In the genomic region with DNA sequence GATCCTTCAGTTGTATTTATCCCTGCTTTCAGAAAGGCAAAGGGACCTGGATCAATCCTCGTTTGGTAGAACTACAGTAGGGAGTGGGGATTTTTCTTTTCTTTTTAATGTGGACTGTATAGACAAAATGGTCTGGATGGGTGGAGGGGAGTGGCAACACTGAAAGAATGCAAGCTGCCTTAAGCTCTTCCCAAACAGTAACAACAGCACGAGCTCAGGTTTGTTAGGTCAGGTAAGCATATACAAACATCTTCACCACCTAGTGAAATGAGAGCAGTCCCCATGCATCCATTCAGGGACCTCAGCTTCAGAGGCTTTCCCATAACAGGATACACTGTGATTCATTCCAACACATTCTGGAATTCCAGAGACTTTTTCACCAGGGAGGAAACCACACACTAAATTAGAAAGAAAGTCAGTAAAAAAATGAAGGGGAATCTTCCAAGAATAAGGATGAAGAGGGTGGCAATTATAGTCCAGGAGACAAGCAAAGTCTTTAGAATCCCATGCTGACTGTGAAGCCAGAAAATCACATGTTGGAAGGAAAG, we compare ENCODE assay signal across 1 cellular context.
TF ChIP-seq lines count a peak whose summit lies in the region.

No MANE protein-coding gene starts in this region.

TF ChIP-seq in endothelial cell of umbilical vein, 7 proteins besides CTCF, POLR2A, EP300 and RAD21:
- no peak for TF ChIP-seq GATA2 (IDR thresholded peaks at IDR 0.05; ENCODE audit: insufficient read depth, insufficient read length, low read depth, low read length)
- TF ChIP-seq MYC (IDR thresholded peaks at IDR 0.05; ENCODE audit: low read depth, low read length), result no peak
- TF ChIP-seq, protein P1, sequence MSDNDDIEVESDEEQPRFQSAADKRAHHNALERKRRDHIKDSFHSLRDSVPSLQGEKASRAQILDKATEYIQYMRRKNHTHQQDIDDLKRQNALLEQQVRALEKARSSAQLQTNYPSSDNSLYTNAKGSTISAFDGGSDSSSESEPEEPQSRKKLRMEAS (IDR thresholded peaks at IDR 0.05; ENCODE audit: insufficient read depth, insufficient read length), result no peak
- TF ChIP-seq EZH2 (IDR thresholded peaks at IDR 0.05; ENCODE audit: borderline replicate concordance, low read depth, low read length, severe bottlenecking), result no peak
- peak; percentile 32 for TF ChIP-seq POLR2AphosphoS5 (IDR thresholded peaks at IDR 0.05; ENCODE audit: insufficient read depth, low read depth, low read length)
- TF ChIP-seq JUN (IDR thresholded peaks at IDR 0.05; ENCODE audit: borderline replicate concordance, insufficient read depth, insufficient read length, low read depth), result peak; percentile 24
- TF ChIP-seq FOS (IDR thresholded peaks at IDR 0.05; ENCODE audit: borderline replicate concordance, insufficient read depth, low read length), result peak; percentile 46
